15 cellular contexts compared by ENCODE assay signal in the genomic region with DNA sequence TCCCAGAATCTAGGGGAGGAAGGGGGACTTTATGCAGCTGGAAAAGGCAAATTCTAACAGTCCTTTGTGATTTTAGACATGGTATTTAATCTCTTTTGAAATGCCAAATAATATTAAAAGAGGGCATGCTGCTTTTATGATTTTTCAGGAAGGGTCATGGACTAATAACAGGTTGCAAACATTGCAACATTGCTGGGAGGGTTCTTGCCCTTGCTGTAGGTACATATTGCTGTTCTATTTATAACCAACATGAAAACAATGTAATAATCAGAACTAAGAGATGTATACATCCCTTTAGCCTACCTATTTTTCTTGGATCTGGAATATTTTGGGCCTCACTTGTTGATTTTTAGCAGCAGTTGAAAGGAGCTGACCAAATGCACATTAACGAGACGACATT.
DNase-seq lines count a peak whose midpoint lies in the region; ATAC-seq and TF ChIP-seq lines count a peak whose summit lies in the region.
"Had no signal": no experiment of that assay in that cellular context is flagged by ENCODE, and none has a peak within 500 bp of the region (broad histone marks: within the 10 kb centered on the region; RNA-seq: fewer than 3 reads in every experiment).

No MANE protein-coding gene starts in this region.

- H3K27ac ChIP-seq in esophagus muscularis mucosa (replicated peaks in 1 of 4) = peak overlapping the region in 3 of 4 donors; percentile 28 to 44 (median 41)
- no peak overlapping the region for H3K27ac ChIP-seq in neuronal stem cell (replicated peaks; ENCODE audit: low read length)
- peak overlapping the region; percentile 39 to 46 for H3K27ac ChIP-seq in uterus
- no peak overlapping the region for H3K27ac ChIP-seq in effector memory CD4-positive, alpha-beta T cell (ENCODE audit: insufficient read depth, low read length, poor library complexity, severe bottlenecking)
- H3K27ac ChIP-seq: PC-9, SJSA1 had no signal

- H3K27me3 ChIP-seq in esophagus muscularis mucosa (no peaks in the 10 kb centered on the region), neuronal stem cell (ENCODE audit: control insufficient read depth in 3 of 3, insufficient read depth in 3 of 3, low read depth in 1 of 3, low read length in 3 of 3) (no peaks in the 10 kb centered on the region), uterus (no peaks in the 10 kb centered on the region)
- H3K27me3 ChIP-seq in effector memory CD4-positive, alpha-beta T cell (replicated peaks; ENCODE audit: control insufficient read depth, insufficient read depth, low read length, poor library complexity, severe bottlenecking) = no peaks in the 10 kb centered on the region
- H3K27me3 ChIP-seq: SJSA1 had no signal

- no peak for ATAC-seq in T-helper 17 cell

- H4K8ac ChIP-seq in neuronal stem cell (ENCODE audit: low read depth, low read length) = no peak overlapping the region

- no peak overlapping the region for H3K9ac ChIP-seq in neuronal stem cell (ENCODE audit: low read depth, low read length, poor library complexity)

- H2BK5ac ChIP-seq in neuronal stem cell (ENCODE audit: low read length) = no peak overlapping the region

- H2AK5ac ChIP-seq in neuronal stem cell (ENCODE audit: low read depth, low read length) = no peak overlapping the region

- H4K91ac ChIP-seq in neuronal stem cell (ENCODE audit: low read depth, low read length, poor library complexity) = no peak overlapping the region

- H2BK15ac ChIP-seq in neuronal stem cell (ENCODE audit: low read length) = peak overlapping the region; percentile 42

- TF ChIP-seq CTCF in esophagus muscularis mucosa (IDR thresholded peaks at IDR 0.05) (no peak), uterus (IDR thresholded peaks at IDR 0.05) (no peak)

- no peaks in the 10 kb centered on the region for H3K4me1 Mint-ChIP-seq in T-helper 17 cell

- no peaks in the 10 kb centered on the region for H3K79me1 ChIP-seq in neuronal stem cell (ENCODE audit: low read depth, low read length)

- no peak overlapping the region for H3K14ac ChIP-seq in neuronal stem cell (ENCODE audit: low read length)

- no peaks in the 10 kb centered on the region for H3K36me3 Mint-ChIP-seq in T-helper 17 cell (ENCODE audit: low read depth)

- no peak overlapping the region for H3K4me3 ChIP-seq in esophagus muscularis mucosa
- no peak overlapping the region for H3K4me3 ChIP-seq in neuronal stem cell (ENCODE audit: low read length in 2 of 2)
- H3K4me3 ChIP-seq in uterus = no peak overlapping the region
- H3K4me3 ChIP-seq in effector memory CD4-positive, alpha-beta T cell (ENCODE audit: insufficient read depth, low read depth, low read length, poor library complexity, severe bottlenecking) = no peak overlapping the region
- H3K4me3 ChIP-seq: PC-9, SJSA1 had no signal

- no peak overlapping the region for H2BK12ac ChIP-seq in neuronal stem cell (ENCODE audit: low read length)

- H3K4me2 ChIP-seq in neuronal stem cell (ENCODE audit: insufficient read depth, low read length, poor library complexity, severe bottlenecking) = no peak overlapping the region
- H3K4me2 ChIP-seq: PC-9 had no signal

- no peak for TF ChIP-seq POLR2A in esophagus muscularis mucosa (IDR thresholded peaks at IDR 0.05; ENCODE audit: low read depth)
- no peak for TF ChIP-seq POLR2A in uterus (IDR thresholded peaks at IDR 0.05)

- H3K9me3 ChIP-seq in esophagus muscularis mucosa (no peaks in the 10 kb centered on the region), neuronal stem cell (replicated peaks in 1 of 2; ENCODE audit: control insufficient read depth in 2 of 2, insufficient read depth in 1 of 2, low read depth in 1 of 2, low read length in 2 of 2) (no peaks in the 10 kb centered on the region), uterus (no peaks in the 10 kb centered on the region), T-helper 17 cell (ENCODE audit: control insufficient read depth, low read length, poor library complexity, severe bottlenecking) (no peaks in the 10 kb centered on the region)
- H3K9me3 ChIP-seq in effector memory CD4-positive, alpha-beta T cell (ENCODE audit: control insufficient read depth, low read length) = no peaks in the 10 kb centered on the region
- H3K9me3 ChIP-seq: SJSA1 had no signal

- H3K36me3 ChIP-seq in esophagus muscularis mucosa (no peaks in the 10 kb centered on the region), neuronal stem cell (replicated peaks in 1 of 2; ENCODE audit: control insufficient read depth in 2 of 2, insufficient read depth in 2 of 2, low read length in 2 of 2) (no peaks in the 10 kb centered on the region), uterus (no peaks in the 10 kb centered on the region)
- H3K36me3 ChIP-seq in effector memory CD4-positive, alpha-beta T cell (ENCODE audit: control insufficient read depth, insufficient read depth, low read length) = no peaks in the 10 kb centered on the region
- H3K36me3 ChIP-seq: SJSA1 had no signal

- no peak overlapping the region for H3K23ac ChIP-seq in neuronal stem cell (ENCODE audit: low read depth, low read length, poor library complexity)

- WGBS in esophagus muscularis mucosa = 55% methylated on average over 2 of the region's 2 CpGs
- no CpG with 5 or more reads among the region's 2 CpGs for WGBS in neuronal stem cell (ENCODE audit: extremely low coverage in 2 of 2, insufficient read length in 2 of 2, insufficient replicate concordance in 1 of 2), 2 donors

- H2AFZ ChIP-seq in neuronal stem cell (ENCODE audit: low read length) = no peak overlapping the region
- H2AFZ ChIP-seq: PC-9 had no signal

- H3K4me3 Mint-ChIP-seq in T-helper 17 cell = no peak overlapping the region
- H3K4me3 Mint-ChIP-seq: CD4-positive, alpha-beta T cell had no signal

- H3K4me1 ChIP-seq in esophagus muscularis mucosa (peaks cover 0 to 43% (median 29%) of the 10 kb centered on the region in 4 donors), neuronal stem cell (ENCODE audit: control insufficient read depth in 2 of 2, insufficient read depth in 1 of 2, low read depth in 1 of 2, low read length in 2 of 2) (peaks cover 0 to 10% of the 10 kb centered on the region in 2 donors), uterus (no peaks in the 10 kb centered on the region)
- H3K4me1 ChIP-seq in effector memory CD4-positive, alpha-beta T cell (ENCODE audit: control insufficient read depth, insufficient read depth, low read length, poor library complexity, severe bottlenecking) = no peaks in the 10 kb centered on the region

- H3K18ac ChIP-seq in neuronal stem cell (ENCODE audit: low read length) = no peak overlapping the region

- no peak overlapping the region for H3K27ac Mint-ChIP-seq in T-helper 17 cell
- H3K27ac Mint-ChIP-seq: CD4-positive, alpha-beta T cell had no signal

- no peak overlapping the region for H3K4ac ChIP-seq in neuronal stem cell (ENCODE audit: low read length)

- peak; percentile 77 for DNase-seq in NCI-H2227 (lab: John Stamatoyannopoulos, UW; ENCODE audit: unreplicated experiment)
- no peak for DNase-seq in esophagus muscularis mucosa (ENCODE audit: extremely low spot score)
- DNase-seq in neuronal stem cell (ENCODE audit: low spot score) = no peak
- no peak for DNase-seq in uterus
- no peak for DNase-seq in effector memory CD4-positive, alpha-beta T cell
- no peak for DNase-seq in T-helper 17 cell
- DNase-seq in AG08396 (ENCODE audit: low spot score) = no peak
- DNase-seq: AML-193; CD4-positive, alpha-beta T cell; DMS79; H7; NCI-H1436; NCI-H82; PC-9 had no signal

- H2BK120ac ChIP-seq in neuronal stem cell (ENCODE audit: low read depth, low read length) = no peak overlapping the region

- intact Hi-C loops in esophagus muscularis mucosa (cut with DNase I) (no loop called here), uterus (cut with DNase I; ENCODE audit: low total_unique reads) (no loop called here)

- no peak for TF ChIP-seq EP300 in esophagus muscularis mucosa (IDR thresholded peaks at IDR 0.05)

- H3K27me3 Mint-ChIP-seq in T-helper 17 cell = peaks cover 31% of the 10 kb centered on the region

Comparison
In these comparisons a context has a peak if more than half of its experiments do, and no peak if none do; other contexts are left out.
1. H3K27ac ChIP-seq: peak in esophagus muscularis mucosa (3 of 4) and uterus (2 of 2); none in neuronal stem cell (single experiment) and effector memory CD4-positive, alpha-beta T cell (single experiment).